ENCODE assay signal across 12 cellular contexts in genomic region chr15:66772967-66773873, GRCh38.
DNase-seq lines count a peak whose midpoint lies in the region; ATAC-seq, FAIRE-seq and TF ChIP-seq lines count a peak whose summit lies in the region.
"Had no signal": no experiment of that assay in that cellular context is flagged by ENCODE, and none has a peak within 500 bp of the region (broad histone marks: within the 10 kb centered on the region; RNA-seq: fewer than 3 reads in every experiment).

No MANE protein-coding gene starts in this region.

- H3K9me3 ChIP-seq in KOPT-K1 (ENCODE audit: insufficient read depth, low read length, poor library complexity, severe bottlenecking) (no peaks in the 10 kb centered on the region), H1 (ENCODE audit: insufficient read depth in 2 of 2, low read depth in 1 of 2, low read length in 1 of 2) (no peaks in the 10 kb centered on the region), lower lobe of right lung (no peaks in the 10 kb centered on the region), testis (no peaks in the 10 kb centered on the region)

- 0 out of 4 replicates have a peak overlapping the region, but pooled peaks of 1 of the 2 experiments have one; percentile 0 for H3K4me2 ChIP-seq in H1 (ENCODE audit: insufficient read depth in 1 of 2, low read depth in 2 of 2, low read length in 2 of 2)

- no peaks in the 10 kb centered on the region for H3K79me2 ChIP-seq in H1 (ENCODE audit: control insufficient read depth in 1 of 2, insufficient read depth in 2 of 2, low read length in 2 of 2)

- no peaks in the 10 kb centered on the region for H3K9me3 Mint-ChIP-seq in activated naive CD8-positive, alpha-beta T cell treated with anti-CD3 and anti-CD28 coated beads, Interleukin-2, amount 50 U/mL, for 24 hours
- H3K9me3 Mint-ChIP-seq in activated T-helper 17 cell treated with anti-CD3 and anti-CD28 coated beads, Interleukin-2, amount 50 U/mL, for 72 hours: no peaks in the 10 kb centered on the region

- H3K27me3 ChIP-seq in H1 (replicated peaks in 1 of 4; ENCODE audit: control insufficient read depth in 3 of 4, extremely low read depth in 1 of 4, insufficient read depth in 3 of 4, low read length in 3 of 4) (no peaks in the 10 kb centered on the region), lower lobe of right lung (ENCODE audit: low read depth) (no peaks in the 10 kb centered on the region), testis (no peaks in the 10 kb centered on the region)

- H3K27ac Mint-ChIP-seq in activated naive CD8-positive, alpha-beta T cell treated with anti-CD3 and anti-CD28 coated beads, Interleukin-2, amount 50 U/mL, for 24 hours: no peak overlapping the region
- H3K27ac Mint-ChIP-seq in activated T-helper 17 cell treated with anti-CD3 and anti-CD28 coated beads, Interleukin-2, amount 50 U/mL, for 72 hours: no peak overlapping the region

- no peaks in the 10 kb centered on the region for H4K20me1 ChIP-seq in H1 (replicated peaks in 1 of 2; ENCODE audit: control insufficient read depth in 1 of 2, insufficient read depth in 2 of 2, low read length in 2 of 2)

- DNase-seq in H1 (ENCODE audit: low read depth in 1 of 2, low spot score in 2 of 2) (no peak), lower lobe of right lung (no peak), testis (peak; percentile 52)
- DNase-seq in activated naive CD8-positive, alpha-beta T cell treated with anti-CD3 and anti-CD28 coated beads, Interleukin-2, amount 50 U/mL, for 24 hours: no peak
- DNase-seq: activated CD4-positive, alpha-beta T cell treated with anti-CD3 and anti-CD28 coated beads for 4 hours; GF-D8; NCI-H69 had no signal

- H3K23me2 ChIP-seq in H1 (ENCODE audit: low read depth, low read length): no peaks in the 10 kb centered on the region

- peak overlapping the region; percentile 63 for H3K4ac ChIP-seq in H1 (replicated peaks; ENCODE audit: insufficient read length, low read depth, low read length)

- CTCF ChIA-PET in H1 (lab: Charles Lee; ENCODE audit: partially characterized antibody): interaction anchor here (0.7 to 13.5 kb wide), 34 partner anchors 12 to 276 kb away, joined by 3 to 202 read pairs (median 4); partner anchors contain the start of genes SMAD6 and SNAPC5

- H3K36me3 ChIP-seq in KOPT-K1 (ENCODE audit: insufficient read depth, low read length) (peaks cover 35% of the 10 kb centered on the region), H1 (ENCODE audit: control insufficient read depth in 2 of 4, insufficient read depth in 4 of 4, low read length in 3 of 4) (no peaks in the 10 kb centered on the region), lower lobe of right lung (peaks cover 1% of the 10 kb centered on the region), testis (ENCODE audit: low read depth, missing control alignments) (no peaks in the 10 kb centered on the region)

- H3K4me1 Mint-ChIP-seq in activated naive CD8-positive, alpha-beta T cell treated with anti-CD3 and anti-CD28 coated beads, Interleukin-2, amount 50 U/mL, for 24 hours: no peaks in the 10 kb centered on the region
- H3K4me1 Mint-ChIP-seq in activated T-helper 17 cell treated with anti-CD3 and anti-CD28 coated beads, Interleukin-2, amount 50 U/mL, for 72 hours: no peaks in the 10 kb centered on the region

- H2BK20ac ChIP-seq in H1 (ENCODE audit: low read length): peak overlapping the region; percentile 82

- H3K27ac ChIP-seq in KOPT-K1 (ENCODE audit: low read depth, low read length, poor library complexity, severe bottlenecking): peak overlapping the region; percentile 75
- H3K27ac ChIP-seq in H1 (ENCODE audit: low read depth, low read length): peak overlapping the region; percentile 56
- H3K27ac ChIP-seq in lower lobe of right lung: peak overlapping the region; percentile 44
- H3K27ac ChIP-seq in testis: peak overlapping the region in 1 of 2 donors; percentile 24

- H2AK5ac ChIP-seq in H1 (ENCODE audit: low read depth, low read length): peak overlapping the region; percentile 14; the same call in 1 of the 2 replicates

- peak overlapping the region; percentile 33 for H2BK15ac ChIP-seq in H1 (ENCODE audit: low read length)

- WGBS in H1 (ENCODE audit: extremely low coverage in 1 of 2, insufficient coverage in 1 of 2, insufficient read length in 1 of 2, insufficient replicate concordance in 2 of 2, low coverage in 1 of 2, low lambda C conversion rate in 2 of 2, missing lambda C conversion rate in 1 of 2), 2 experiments: 80% methylated on average over 15 of the region's 16 CpGs; no CpG with 5 or more reads in 1 of the 2 experiments
- WGBS in testis, 2 donors: 41 to 56% methylated on average over 14 to 16 of the region's 16 CpGs

- H3K4me3 ChIP-seq in H1 (ENCODE audit: extremely low read depth in 1 of 4, insufficient read depth in 2 of 4, low read depth in 3 of 4, low read length in 4 of 4): no peak overlapping the region
- H3K4me3 ChIP-seq in lower lobe of right lung: no peak overlapping the region
- no peak overlapping the region for H3K4me3 ChIP-seq in testis

- no peak overlapping the region for H3K9ac ChIP-seq in H1 (replicated peaks in 1 of 4; ENCODE audit: extremely low read depth in 1 of 4, low read depth in 3 of 4, low read length in 3 of 4)

- no peak overlapping the region for H3K14ac ChIP-seq in H1 (ENCODE audit: insufficient read length)

- H3K4me1 ChIP-seq in H1 (replicated peaks in 1 of 4; ENCODE audit: control insufficient read depth in 3 of 4, insufficient read depth in 4 of 4, low read length in 3 of 4) (peaks cover 11 to 24% (median 18%) of the 10 kb centered on the region in 4 experiments), lower lobe of right lung (peaks cover 63% of the 10 kb centered on the region), testis (peaks cover 32% of the 10 kb centered on the region)

- TF ChIP-seq CTCF in H1 (IDR thresholded peaks at IDR 0.05; ENCODE audit: control extremely low read depth in 1 of 3, insufficient read depth in 1 of 3, low read depth in 1 of 3, low read length in 3 of 3) (no peak), lower lobe of right lung (IDR thresholded peaks at IDR 0.05) (no peak), testis (IDR thresholded peaks at IDR 0.05) (no peak)

- H2BK12ac ChIP-seq in H1 (ENCODE audit: low read depth, low read length): peak overlapping the region; percentile 52

- ATAC-seq in lower lobe of right lung: peak; percentile 14
- ATAC-seq in GM18511 (IDR thresholded peaks at IDR 0.05; ENCODE audit: unreplicated experiment): no peak
- ATAC-seq in activated naive CD8-positive, alpha-beta T cell treated with anti-CD3 and anti-CD28 coated beads, Interleukin-2, amount 50 U/mL, for 24 hours: no peak
- no peak for ATAC-seq in GM19395 (IDR thresholded peaks at IDR 0.05; ENCODE audit: unreplicated experiment)
- no peak for ATAC-seq in activated T-helper 17 cell treated with anti-CD3 and anti-CD28 coated beads, Interleukin-2, amount 50 U/mL, for 72 hours (replicated peaks)

- peak overlapping the region; percentile 89; the same call in 1 of the 2 replicates for H2BK5ac ChIP-seq in H1 (ENCODE audit: low read depth, low read length)

- no peak overlapping the region for H3K23ac ChIP-seq in H1 (ENCODE audit: insufficient read length)

- peak overlapping the region; percentile 45 for H4K8ac ChIP-seq in H1 (ENCODE audit: extremely low read depth, insufficient read depth, low read length)

- H3K56ac ChIP-seq in H1 (replicated peaks; ENCODE audit: insufficient read length, low read depth, low read length): no peak overlapping the region

- H3K36me3 Mint-ChIP-seq in activated naive CD8-positive, alpha-beta T cell treated with anti-CD3 and anti-CD28 coated beads, Interleukin-2, amount 50 U/mL, for 24 hours (ENCODE audit: low read depth): no peaks in the 10 kb centered on the region
- H3K36me3 Mint-ChIP-seq in activated T-helper 17 cell treated with anti-CD3 and anti-CD28 coated beads, Interleukin-2, amount 50 U/mL, for 72 hours (ENCODE audit: low read depth): no peaks in the 10 kb centered on the region

- intact Hi-C loops in lower lobe of right lung (cut with DNase I): loop anchor here (10.0 kb wide), 1 partner anchor 168 kb away; no protein-coding TSS in a partner anchor
- intact Hi-C loops in testis (cut with DNase I; ENCODE audit: low total_unique reads): loop anchor here (10.0 kb wide), 1 partner anchor 68 kb away; the partner anchor contains the start of gene SMAD6

- peak overlapping the region; percentile 79; the same call in 1 of the 2 replicates for H3K18ac ChIP-seq in H1 (ENCODE audit: extremely low read depth, low read length)

- no peaks in the 10 kb centered on the region for H3K79me1 ChIP-seq in H1 (ENCODE audit: low read depth, low read length)

- POLR2A ChIA-PET in H1 (lab: Charles Lee; ENCODE audit: partially characterized antibody): interaction anchor here (1.7 to 2.3 kb wide), 3 partner anchors 10 to 79 kb away, joined by 3 to 9 read pairs (median 4); no protein-coding TSS in a partner anchor

- TF ChIP-seq POLR2A in H1 (IDR thresholded peaks at IDR 0.05; ENCODE audit: control extremely low read depth in 1 of 2, low read depth in 2 of 2, low read length in 2 of 2): no peak
- TF ChIP-seq POLR2A in testis (IDR thresholded peaks at IDR 0.05): no peak

- no peak overlapping the region for H2AFZ ChIP-seq in H1 (ENCODE audit: low read length)

- TF ChIP-seq RAD21 in H1 (IDR thresholded peaks at IDR 0.05 in 1 of 2, conservative IDR thresholded peaks at IDR 0.05 in 1 of 2; ENCODE audit: low read depth in 2 of 2, low read length in 2 of 2): no peak

- no peak for FAIRE-seq in H1 (lab: Jason Lieb, UNC)
- FAIRE-seq: bronchial epithelial cell had no signal

- H3K27me3 Mint-ChIP-seq in activated naive CD8-positive, alpha-beta T cell treated with anti-CD3 and anti-CD28 coated beads, Interleukin-2, amount 50 U/mL, for 24 hours: no peaks in the 10 kb centered on the region
- H3K27me3 Mint-ChIP-seq in activated T-helper 17 cell treated with anti-CD3 and anti-CD28 coated beads, Interleukin-2, amount 50 U/mL, for 72 hours: peaks cover 9% of the 10 kb centered on the region

- no peak for TF ChIP-seq EP300 in H1 (IDR thresholded peaks at IDR 0.05; ENCODE audit: borderline replicate concordance in 1 of 2, low read depth in 2 of 2, low read length in 2 of 2)

- H4K91ac ChIP-seq in H1 (replicated peaks; ENCODE audit: insufficient read length, low read length): peak overlapping the region; percentile 90

- peak overlapping the region; percentile 13 for H4K5ac ChIP-seq in H1 (ENCODE audit: insufficient read length, low read depth, low read length)

- no peak overlapping the region for H2BK120ac ChIP-seq in H1 (replicated peaks; ENCODE audit: low read depth, low read length)

- no peak overlapping the region for H3K4me3 Mint-ChIP-seq in activated naive CD8-positive, alpha-beta T cell treated with anti-CD3 and anti-CD28 coated beads, Interleukin-2, amount 50 U/mL, for 24 hours
- H3K4me3 Mint-ChIP-seq in activated T-helper 17 cell treated with anti-CD3 and anti-CD28 coated beads, Interleukin-2, amount 50 U/mL, for 72 hours: no peak overlapping the region

TF ChIP-seq in H1, 55 proteins besides CTCF, POLR2A, EP300 and RAD21:
- TF ChIP-seq KDM1A (IDR thresholded peaks at IDR 0.05; ENCODE audit: borderline replicate concordance, low read length) (peak; percentile 87), HDAC2 (IDR thresholded peaks at IDR 0.05; ENCODE audit: borderline replicate concordance in 1 of 2, low read depth in 2 of 2, low read length in 2 of 2) (no peak)
TF ChIP-seq in H1: peak in this region for 1.

Comparison
In these comparisons a context has a peak if more than half of its experiments do, and no peak if none do; other contexts are left out.
1. ATAC-seq: peak in lower lobe of right lung (2 of 2); none in GM18511 (single experiment), activated naive CD8-positive, alpha-beta T cell treated with anti-CD3 and anti-CD28 coated beads, Interleukin-2, amount 50 U/mL, for 24 hours (single experiment), GM19395 (single experiment) and activated T-helper 17 cell treated with anti-CD3 and anti-CD28 coated beads, Interleukin-2, amount 50 U/mL, for 72 hours (single experiment).